In the genomic region with DNA sequence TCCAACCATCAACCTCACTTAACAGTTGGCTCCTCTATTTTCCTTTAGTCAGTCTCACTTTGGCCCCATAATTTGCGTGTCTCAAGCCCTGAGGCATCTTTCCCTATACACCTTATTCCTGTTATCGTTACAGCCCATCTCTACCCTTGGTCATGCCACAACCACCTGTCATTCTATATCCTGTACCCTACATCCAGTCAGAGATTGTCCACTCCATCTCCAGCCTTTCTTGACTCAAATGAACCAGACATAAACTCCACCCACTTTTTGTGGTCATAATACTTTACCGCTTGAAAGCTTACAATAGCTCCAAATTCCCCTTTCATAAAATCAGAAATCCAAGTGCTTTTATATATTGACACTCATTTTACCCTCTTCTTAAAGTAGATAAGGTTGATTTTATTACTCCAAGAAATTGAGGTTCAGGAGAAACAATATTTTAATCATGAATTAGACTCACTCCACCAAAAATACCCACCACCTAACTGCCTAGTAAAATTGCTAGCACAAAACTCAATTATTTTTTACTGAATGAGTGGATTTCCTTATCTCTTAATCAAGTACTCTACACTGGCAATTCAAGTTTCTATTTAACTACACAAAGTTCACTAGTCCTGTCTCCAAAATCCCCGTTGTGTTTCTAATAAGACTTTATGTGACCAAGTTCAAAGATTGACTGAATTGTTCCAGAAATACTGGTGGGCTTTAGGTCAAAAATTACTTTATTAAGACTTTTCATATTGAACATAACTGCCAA, we compare ENCODE assay signal across 13 cellular contexts. TPM values are rescaled to one million over a fixed set of nuclear protein-coding genes. Genes with fewer than 3 reads are reported as not detected.
DNase-seq lines count a peak whose midpoint lies in the region; ATAC-seq and TF ChIP-seq lines count a peak whose summit lies in the region.
"Had no signal": no experiment of that assay in that cellular context is flagged by ENCODE, and none has a peak within 500 bp of the region (broad histone marks: within the 10 kb centered on the region; RNA-seq: fewer than 3 reads in every experiment).

No MANE protein-coding gene starts in this region.

- H3K27me3 ChIP-seq in CD4-positive, alpha-beta T cell (ENCODE audit: control insufficient read depth, insufficient read depth, low read length): no peaks in the 10 kb centered on the region
- H3K27me3 ChIP-seq: foreskin keratinocyte, stomach had no signal

- H3K9me3 ChIP-seq in CD4-positive, alpha-beta T cell (ENCODE audit: control insufficient read depth, low read length): peaks cover 2% of the 10 kb centered on the region

- H3K27ac Mint-ChIP-seq in CD4-positive, alpha-beta T cell: peak overlapping the region; percentile 80
- H3K27ac Mint-ChIP-seq in activated naive CD8-positive, alpha-beta T cell: peak overlapping the region; percentile 93
- H3K27ac Mint-ChIP-seq in progenitor cell of endocrine pancreas: no peak overlapping the region

- intact Hi-C loops in CD4-positive, alpha-beta T cell (cut with DNase I, micrococcal nuclease): loop anchor here in 1 of 2 experiments (5.0 kb wide), 3 partner anchors 47 to 482 kb away; partner anchors contain the start of gene UBP1

- no peaks in the 10 kb centered on the region for H3K27me3 Mint-ChIP-seq in CD4-positive, alpha-beta T cell
- no peaks in the 10 kb centered on the region for H3K27me3 Mint-ChIP-seq in activated naive CD8-positive, alpha-beta T cell
- peaks cover 6% of the 10 kb centered on the region for H3K27me3 Mint-ChIP-seq in progenitor cell of endocrine pancreas

- CTCF ChIA-PET in CD4-positive, alpha-beta T cell (lab: Charles Lee): interaction anchor here (1.0 to 1.3 kb wide), 3 partner anchors 7 to 114 kb away, joined by 3 to 4 read pairs (median 3); no protein-coding TSS in a partner anchor

- H3K27ac ChIP-seq in CD4-positive, alpha-beta T cell (ENCODE audit: low read depth, low read length): no peak overlapping the region
- H3K27ac ChIP-seq: foreskin keratinocyte, stomach had no signal

- peak overlapping the region; percentile 65 for H3K4me3 Mint-ChIP-seq in CD4-positive, alpha-beta T cell
- peak overlapping the region; percentile 14 for H3K4me3 Mint-ChIP-seq in activated naive CD8-positive, alpha-beta T cell
- no peak overlapping the region for H3K4me3 Mint-ChIP-seq in progenitor cell of endocrine pancreas (ENCODE audit: low read depth)

- H3K9me3 Mint-ChIP-seq in CD4-positive, alpha-beta T cell: peaks cover 2% of the 10 kb centered on the region
- H3K9me3 Mint-ChIP-seq in activated naive CD8-positive, alpha-beta T cell (ENCODE audit: low read depth): peaks cover 6% of the 10 kb centered on the region
- H3K9me3 Mint-ChIP-seq in progenitor cell of endocrine pancreas (ENCODE audit: low read depth): peaks cover 6% of the 10 kb centered on the region

- peaks cover 18% of the 10 kb centered on the region for H3K36me3 Mint-ChIP-seq in CD4-positive, alpha-beta T cell (ENCODE audit: low read depth)
- peaks cover 11% of the 10 kb centered on the region for H3K36me3 Mint-ChIP-seq in activated naive CD8-positive, alpha-beta T cell
- H3K36me3 Mint-ChIP-seq in progenitor cell of endocrine pancreas (ENCODE audit: insufficient read depth): peaks cover 5% of the 10 kb centered on the region

- POLR2A ChIA-PET in CD4-positive, alpha-beta T cell (lab: Charles Lee): interaction anchor here (1.3 to 2.4 kb wide), 3 partner anchors 13 to 101 kb away, joined by 3 to 8 read pairs (median 7); no protein-coding TSS in a partner anchor

- DNase-seq in CD4-positive, alpha-beta T cell: no peak
- DNase-seq in NCI-H2196 (lab: John Stamatoyannopoulos, UW; ENCODE audit: unreplicated experiment): no peak
- no peak for DNase-seq in progenitor cell of endocrine pancreas (ENCODE audit: low spot score, unreplicated experiment)
- DNase-seq: foreskin keratinocyte; NCI-H2227 treated with DMSO at 0.1 percent for 48 hours; stimulated activated CD4-positive, alpha-beta T cell treated with anti-CD3 and anti-CD28 coated beads, Interleukin-2, amount 100 ng/mL, for 48 hours; stomach had no signal

- TF ChIP-seq CTCF in CD4-positive, alpha-beta T cell (IDR thresholded peaks at IDR 0.05): no peak
- TF ChIP-seq CTCF in progenitor cell of endocrine pancreas (IDR thresholded peaks at IDR 0.05; ENCODE audit: unreplicated experiment): no peak

- no peak for ATAC-seq in CD4-positive, alpha-beta T cell (ENCODE audit: poor library complexity)
- ATAC-seq in GM18858 (IDR thresholded peaks at IDR 0.05; ENCODE audit: unreplicated experiment) (peak; percentile 87), HG03108 (IDR thresholded peaks at IDR 0.05; ENCODE audit: unreplicated experiment) (peak; percentile 54), esophagus mucosa (no peak), HG03460 (IDR thresholded peaks at IDR 0.05; ENCODE audit: unreplicated experiment) (no peak)
- ATAC-seq: foreskin keratinocyte had no signal

- peaks cover 35% of the 10 kb centered on the region for H3K4me1 Mint-ChIP-seq in CD4-positive, alpha-beta T cell (ENCODE audit: low read depth)
- H3K4me1 Mint-ChIP-seq in activated naive CD8-positive, alpha-beta T cell (ENCODE audit: low read depth): peaks cover 42% of the 10 kb centered on the region
- H3K4me1 Mint-ChIP-seq in progenitor cell of endocrine pancreas (ENCODE audit: low read depth): no peaks in the 10 kb centered on the region

RNA-seq across cellular contexts. Expression of gene CCR4, which starts 9.1 kb away (rescaled TPM):
- 10 to 100 TPM; 76.2 to 80.1 TPM for total RNA-seq in CD4-positive, alpha-beta T cell
- total RNA-seq in esophagus mucosa (0.40 TPM), progenitor cell of endocrine pancreas (not detected in 2 replicates)
- total RNA-seq: Daoy, foreskin keratinocyte had no signal

Comparison
In these comparisons a context has a peak if more than half of its experiments do, and no peak if none do; other contexts are left out.
1. ATAC-seq: peak in GM18858 (single experiment) and HG03108 (single experiment); none in CD4-positive, alpha-beta T cell (single experiment), esophagus mucosa (single experiment) and HG03460 (single experiment).
2. RNA of gene CCR4, which starts 9.1 kb away (total RNA-seq): 76.2 to 80.1 TPM in CD4-positive, alpha-beta T cell; 0.40 TPM in esophagus mucosa (single experiment) and not detected in progenitor cell of endocrine pancreas; every median in the first group is over 10 times any median in the second.